In the genomic region with DNA sequence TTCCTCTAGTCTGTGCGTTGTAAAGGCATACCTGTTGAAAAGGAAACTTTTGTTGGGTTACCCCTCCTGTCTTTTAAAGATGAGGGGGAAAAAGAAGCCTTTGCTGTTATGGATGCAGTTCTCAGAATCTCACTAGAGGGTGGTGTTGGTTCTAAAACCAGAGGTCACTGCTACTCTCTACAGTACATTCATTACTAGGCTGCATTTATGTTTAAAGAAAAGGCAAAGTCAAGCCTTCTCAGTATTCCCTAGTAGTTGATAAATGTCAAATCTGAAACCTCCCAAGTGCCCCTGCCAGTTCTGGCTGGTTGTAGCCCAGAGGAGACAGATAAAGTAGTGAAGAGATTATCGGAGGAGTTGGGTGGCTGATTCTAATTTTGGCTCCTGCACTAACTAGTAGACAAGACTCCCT, we compare ENCODE assay signal across 8 cellular contexts. TPM values are rescaled to one million over a fixed set of nuclear protein-coding genes. Genes with fewer than 3 reads are reported as not detected.
A peak's percentile ranks its signal among the peaks of the same experiment; 100 is the strongest.
DNase-seq lines count a peak whose midpoint lies in the region; ATAC-seq and TF ChIP-seq lines count a peak whose summit lies in the region.

No MANE protein-coding gene starts in this region.

- peak overlapping the region in 9 of 10 donors; percentile 30 to 84 (median 62) for H3K4me3 Mint-ChIP-seq in naive thymus-derived CD4-positive, alpha-beta T cell

- H3K36me3 Mint-ChIP-seq in naive thymus-derived CD4-positive, alpha-beta T cell = no peaks in the 10 kb centered on the region

- peaks cover 0 to 55% (median 3%) of the 10 kb centered on the region in 5 donors for H3K27me3 Mint-ChIP-seq in naive thymus-derived CD4-positive, alpha-beta T cell

- ATAC-seq in GM19452 (IDR thresholded peaks at IDR 0.05; ENCODE audit: unreplicated experiment) = peak; percentile 30
- ATAC-seq in naive thymus-derived CD4-positive, alpha-beta T cell = peak; percentile 57

- H3K27me3 ChIP-seq in naive thymus-derived CD4-positive, alpha-beta T cell (ENCODE audit: control insufficient read depth in 2 of 2, insufficient read depth in 2 of 2, low read length in 2 of 2) = peaks cover 0 to 6% of the 10 kb centered on the region in 2 donors

- no peak overlapping the region for H3K27ac ChIP-seq in naive thymus-derived CD4-positive, alpha-beta T cell (ENCODE audit: low read depth, low read length)

- H3K4me3 ChIP-seq in naive thymus-derived CD4-positive, alpha-beta T cell (ENCODE audit: low read length) = no peak overlapping the region

- H3K27ac Mint-ChIP-seq in naive thymus-derived CD4-positive, alpha-beta T cell = peak overlapping the region in 3 of 9 donors; percentile 29 to 91 (median 78)

- peaks cover 0 to 3% (median 0%) of the 10 kb centered on the region in 11 donors for H3K9me3 Mint-ChIP-seq in naive thymus-derived CD4-positive, alpha-beta T cell

- no peak for TF ChIP-seq POLR2A in erythroblast (IDR thresholded peaks at IDR 0.05; ENCODE audit: low read length)

- peaks cover 25 to 43% (median 36%) of the 10 kb centered on the region in 7 donors for H3K4me1 Mint-ChIP-seq in naive thymus-derived CD4-positive, alpha-beta T cell

- intact Hi-C loops in naive thymus-derived CD4-positive, alpha-beta T cell (cut with micrococcal nuclease) = loop anchor here (1.0 to 10.0 kb wide), 7 partner anchors 48 to 1669 kb away; a partner anchor contains a TSS

- H3K36me3 ChIP-seq in naive thymus-derived CD4-positive, alpha-beta T cell (ENCODE audit: control insufficient read depth in 2 of 3, insufficient read depth in 3 of 3, low read length in 3 of 3) = peaks cover 0 to 4% (median 0%) of the 10 kb centered on the region in 3 experiments

- CTCF ChIA-PET in naive thymus-derived CD4-positive, alpha-beta T cell (lab: Charles Lee) = interaction anchor here (1.8 to 2.9 kb wide), 3 partner anchors 183 to 493 kb away, joined by 9 to 14 read pairs (median 14); no protein-coding TSS in a partner anchor

- peaks cover 10 to 21% of the 10 kb centered on the region in 2 donors for H3K4me1 ChIP-seq in naive thymus-derived CD4-positive, alpha-beta T cell (ENCODE audit: control insufficient read depth in 2 of 2, insufficient read depth in 2 of 2, low read length in 2 of 2)

- DNase-seq in DMS 273 (lab: John Stamatoyannopoulos, UW; ENCODE audit: unreplicated experiment) (peak; percentile 69), Kasumi-1 (lab: John Stamatoyannopoulos, UW) (peak; percentile 88 to 95), SW480 (ENCODE audit: low spot score) (peak; percentile 58), erythroblast (lab: John Stamatoyannopoulos, UW) (peak; percentile 48 to 66), NK-92 (lab: John Stamatoyannopoulos, UW; ENCODE audit: unreplicated experiment) (no peak), NCI-H524 treated with DMSO at 0.1 percent for 48 hours (lab: John Stamatoyannopoulos, UW) (no peak)
- DNase-seq in naive thymus-derived CD4-positive, alpha-beta T cell = peak in 7 of 9 donors; percentile 49 to 75 (median 66)

- H3K9me3 ChIP-seq in naive thymus-derived CD4-positive, alpha-beta T cell (ENCODE audit: control insufficient read depth in 2 of 3, low read length in 3 of 3) = no peaks in the 10 kb centered on the region

- POLR2A ChIA-PET in naive thymus-derived CD4-positive, alpha-beta T cell (lab: Charles Lee) = interaction anchor here (1.8 to 3.5 kb wide), 2 partner anchors 67 to 91 kb away, joined by 5 to 10 read pairs; no protein-coding TSS in a partner anchor

RNA-seq across cellular contexts. Expression of a gene that starts 1.4 kb away (rescaled TPM):
- 10 to 100 TPM in 4 of 5 experiments, 1 to 10 TPM in 1; 1.8 to 33.7 (median 28.5) TPM for total RNA-seq in naive thymus-derived CD4-positive, alpha-beta T cell
- 10 to 100 TPM; 13.1 to 16.7 TPM for polyA plus RNA-seq in naive thymus-derived CD4-positive, alpha-beta T cell

RNA-seq across cellular contexts. Expression of a gene that starts 17.9 kb away (rescaled TPM):
- not detected for total RNA-seq in naive thymus-derived CD4-positive, alpha-beta T cell
- under 1 TPM in 1 of 2 donors, not detected in 1; 0.08 TPM for polyA plus RNA-seq in naive thymus-derived CD4-positive, alpha-beta T cell

Comparison
In these comparisons a context has a peak if more than half of its experiments do, and no peak if none do; other contexts are left out.
1. DNase-seq: peak in DMS 273 (single experiment), Kasumi-1 (2 of 2), SW480 (single experiment), erythroblast (2 of 2) and naive thymus-derived CD4-positive, alpha-beta T cell (7 of 9); none in NK-92 (single experiment) and NCI-H524 treated with DMSO at 0.1 percent for 48 hours (single experiment).